In genomic region chr16:25014500-25015147, GRCh38 we compare ENCODE assay signal across 8 cellular contexts. TPM values are rescaled to one million over a fixed set of nuclear protein-coding genes. Genes with fewer than 3 reads are reported as not detected.
DNase-seq lines count a peak whose midpoint lies in the region; ATAC-seq and TF ChIP-seq lines count a peak whose summit lies in the region.

No MANE protein-coding gene starts in this region.

- H3K9ac ChIP-seq in PC-3 (ENCODE audit: low read length) = peak overlapping the region; percentile 96

- H3K36me3 ChIP-seq in PC-3 (ENCODE audit: low read depth, low read length) = no peaks in the 10 kb centered on the region
- H3K36me3 ChIP-seq in heart right ventricle = peaks cover 0 to 20% (median 0%) of the 10 kb centered on the region in 9 donors
- H3K36me3 ChIP-seq in osteoblast (ENCODE audit: insufficient read depth, low read length) = peaks cover 10% of the 10 kb centered on the region

- DNase-seq in AG20443 (ENCODE audit: low spot score) (peak; percentile 44), PC-3 (peak; percentile 39), amniotic epithelial cell (ENCODE audit: low read depth) (peak; percentile 33), heart right ventricle (peak; percentile 51 to 61), osteoblast (ENCODE audit: insufficient read length, low spot score, missing footprints) (peak; percentile 54), NCI-H1436 treated with DMSO at 0.1 percent for 48 hours (lab: John Stamatoyannopoulos, UW) (no peak)

- peaks cover 18% of the 10 kb centered on the region; the same call in 1 of the 2 replicates for H4K20me1 ChIP-seq in PC-3 (ENCODE audit: low read length)
- peaks cover 34% of the 10 kb centered on the region for H4K20me1 ChIP-seq in osteoblast (ENCODE audit: insufficient read depth, low read length)

- 1% methylated on average over 37 to 51 of the region's 51 CpGs for WGBS in heart right ventricle, 2 donors

- no peaks in the 10 kb centered on the region for H3K27me3 ChIP-seq in PC-3 (ENCODE audit: low read length)
- H3K27me3 ChIP-seq in heart right ventricle = no peaks in the 10 kb centered on the region
- H3K27me3 ChIP-seq in osteoblast (ENCODE audit: insufficient read depth, low read length) = no peaks in the 10 kb centered on the region

- peaks cover 51% of the 10 kb centered on the region for H3K79me2 ChIP-seq in PC-3 (ENCODE audit: low read length)
- H3K79me2 ChIP-seq in osteoblast (ENCODE audit: insufficient read depth, low read length) = peaks cover 64% of the 10 kb centered on the region

- POLR2A ChIA-PET in PC-3 (lab: Charles Lee; ENCODE audit: unreplicated experiment) = interaction anchor here (0.8 kb wide), 1 partner anchor 35 kb away, joined by 4 read pairs; no protein-coding TSS in a partner anchor

- CTCF ChIA-PET in PC-3 (lab: Charles Lee) = no interaction called here

- no peaks in the 10 kb centered on the region for H3K9me3 ChIP-seq in PC-3 (ENCODE audit: low read length)
- H3K9me3 ChIP-seq in heart right ventricle = no peaks in the 10 kb centered on the region
- no peaks in the 10 kb centered on the region for H3K9me3 ChIP-seq in osteoblast (ENCODE audit: low read depth, low read length)

- intact Hi-C loops in PC-3 (cut with micrococcal nuclease) (loop anchor here (2.0 to 10.0 kb wide), 2 partner anchors 20 to 180 kb away; no protein-coding TSS in a partner anchor), heart right ventricle (cut with DNase I) (loop anchor here (1.0 to 10.0 kb wide), 9 partner anchors 17 to 60 kb away; no protein-coding TSS in a partner anchor)

- H2AFZ ChIP-seq in PC-3 (ENCODE audit: low read length) (no peak overlapping the region), osteoblast (ENCODE audit: low read length) (peak overlapping the region; percentile 51)

- TF ChIP-seq CTCF in PC-3 (conservative IDR thresholded peaks at IDR 0.05; ENCODE audit: low read depth, low read length) (no peak), heart right ventricle (IDR thresholded peaks at IDR 0.05) (peak in 3 of 9 donors; percentile 6 to 22 (median 20)), osteoblast (IDR thresholded peaks at IDR 0.05; ENCODE audit: extremely low read depth, low read depth, low read length) (no peak)

- no peaks in the 10 kb centered on the region for H3K9me2 ChIP-seq in PC-3 (replicated peaks; ENCODE audit: low read length)

- no peaks in the 10 kb centered on the region for H3F3A ChIP-seq in PC-3 (ENCODE audit: low read length, unreplicated experiment)

- H3K4me1 ChIP-seq in PC-3 (ENCODE audit: insufficient read depth, low read length) (peaks cover 42% of the 10 kb centered on the region), heart right ventricle (peaks cover 3 to 73% (median 53%) of the 10 kb centered on the region in 9 donors), osteoblast (ENCODE audit: insufficient read depth, low read length) (peaks cover 51% of the 10 kb centered on the region)

- ATAC-seq in GM18907 (IDR thresholded peaks at IDR 0.05; ENCODE audit: unreplicated experiment) (peak; percentile 18), HG03280 (IDR thresholded peaks at IDR 0.05; ENCODE audit: unreplicated experiment) (peak; percentile 18), PC-3 (peak; percentile 37), heart right ventricle (peak; percentile 32 to 57 (median 48))

- no TSS peak for BruUV-seq in PC-3 (replicated peaks; lab: Mats Ljungman, UMichigan)

- H3K4me2 ChIP-seq in PC-3 (ENCODE audit: low read length) (peak overlapping the region; percentile 83), osteoblast (ENCODE audit: insufficient read depth, low read length) (peak overlapping the region; percentile 99)

- H3K4me3 ChIP-seq in PC-3 (ENCODE audit: low read length) (peak overlapping the region; percentile 99), heart right ventricle (peak overlapping the region; percentile 66 to 93 (median 87)), osteoblast (ENCODE audit: insufficient read depth, low read length) (peak overlapping the region; percentile 96)

- H3K27ac ChIP-seq in PC-3 (ENCODE audit: low read length) (peak overlapping the region; percentile 99), heart right ventricle (peak overlapping the region; percentile 92 to 99 (median 96)), osteoblast (ENCODE audit: low read depth, low read length) (peak overlapping the region; percentile 83)

RNA-seq across cellular contexts. Expression of gene ARHGAP17, which starts 0.5 kb away (rescaled TPM):
- total RNA-seq in PC-3 (2014; rRNA removed) (12.8 and 15.7 TPM in 2 replicates), heart right ventricle (10 to 100 TPM; 45.7 to 95.9 (median 76.2) TPM), osteoblast (34.7 and 40.1 TPM in 2 replicates)
- 10 to 100 TPM; 30.4 to 54.7 TPM for polyA plus RNA-seq in heart right ventricle
